ENCODE assay signal across 10 cellular contexts in the genomic region with DNA sequence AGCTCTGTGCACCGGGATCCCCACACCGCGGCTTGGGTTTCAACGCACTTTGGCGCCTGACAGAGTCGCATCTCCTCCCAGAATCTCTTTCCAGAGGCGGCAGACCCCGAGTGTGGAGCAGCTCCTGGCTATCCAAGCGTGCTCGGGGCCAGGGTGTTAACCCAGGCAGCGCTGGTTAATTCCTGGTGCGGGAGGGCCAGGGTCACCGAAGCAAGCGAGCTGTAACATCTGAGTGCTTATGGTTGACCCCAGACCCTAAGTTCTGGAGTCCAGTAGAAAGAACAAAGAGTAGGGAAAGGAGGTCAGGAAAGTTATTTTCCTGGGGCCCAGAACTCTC. TPM values are rescaled to one million over a fixed set of nuclear protein-coding genes. Genes with fewer than 3 reads are reported as not detected.
A peak's percentile ranks its signal among the peaks of the same experiment; 100 is the strongest.
DNase-seq lines count a peak whose midpoint lies in the region; ATAC-seq and TF ChIP-seq lines count a peak whose summit lies in the region.
"Had no signal": no experiment of that assay in that cellular context is flagged by ENCODE, and none has a peak within 500 bp of the region (broad histone marks: within the 10 kb centered on the region; RNA-seq: fewer than 3 reads in every experiment).

No MANE protein-coding gene starts in this region.

- H3K36me3 Mint-ChIP-seq in WTC11: no peaks in the 10 kb centered on the region
- H3K36me3 Mint-ChIP-seq: activated naive CD8-positive, alpha-beta T cell treated with anti-CD3 and anti-CD28 coated beads, Interleukin-2, amount 10 ng/mL, durations not matched to agents 7 days and 5 days had no signal

- ATAC-seq in WTC11: no peak
- no peak for ATAC-seq in HG03439 (IDR thresholded peaks at IDR 0.05; ENCODE audit: unreplicated experiment)
- ATAC-seq in HG03520 (IDR thresholded peaks at IDR 0.05; ENCODE audit: unreplicated experiment): no peak
- no peak for ATAC-seq in HG03025 (IDR thresholded peaks at IDR 0.05; ENCODE audit: low FRiP score, unreplicated experiment)

- CTCF ChIA-PET in WTC11 (lab: Charles Lee): interaction anchor here (0.9 to 5.5 kb wide), 11 partner anchors 10 to 839 kb away, joined by 3 to 73 read pairs (median 5); a partner anchor contains a TSS

- no peak for TF ChIP-seq CTCF in GM13977 (IDR thresholded peaks at IDR 0.05; ENCODE audit: extremely low read depth, insufficient read depth, missing control alignments)
- no peak for TF ChIP-seq CTCF in WTC11 (IDR thresholded peaks at IDR 0.05)

- H3K9me3 Mint-ChIP-seq in WTC11: no peaks in the 10 kb centered on the region
- H3K9me3 Mint-ChIP-seq: activated naive CD8-positive, alpha-beta T cell treated with anti-CD3 and anti-CD28 coated beads, Interleukin-2, amount 10 ng/mL, durations not matched to agents 7 days and 5 days had no signal

- peaks cover 3% of the 10 kb centered on the region for H3K9me3 ChIP-seq in iPS-18c (ENCODE audit: control insufficient read depth, insufficient read depth, low read length)

- DNase-seq in GM13977 (ENCODE audit: low spot score): peak; percentile 18
- DNase-seq in WTC11 (ENCODE audit: low spot score): no peak
- DNase-seq in skeletal muscle cell (ENCODE audit: low read depth): no peak
- DNase-seq in NCI-H510A (lab: John Stamatoyannopoulos, UW): no peak
- DNase-seq: activated naive CD8-positive, alpha-beta T cell treated with anti-CD3 and anti-CD28 coated beads, Interleukin-2, amount 10 ng/mL, durations not matched to agents 7 days and 5 days; NCI-H2171 treated with DMSO at 0.1 percent for 48 hours had no signal

- H3K4me3 ChIP-seq in iPS-18c (ENCODE audit: insufficient read depth, low read depth, low read length) (peak overlapping the region; percentile 60), skeletal muscle cell (ENCODE audit: low read depth, low read length) (peak overlapping the region; percentile 36)

- H3K27ac Mint-ChIP-seq in WTC11: no peak overlapping the region
- H3K27ac Mint-ChIP-seq: activated naive CD8-positive, alpha-beta T cell treated with anti-CD3 and anti-CD28 coated beads, Interleukin-2, amount 10 ng/mL, durations not matched to agents 7 days and 5 days had no signal

- POLR2A ChIA-PET in WTC11 (lab: Charles Lee): interaction anchor here (1.9 kb wide), 1 partner anchor 12 kb away, joined by 5 read pairs; no protein-coding TSS in a partner anchor

- peak overlapping the region; percentile 63 for H3K4me3 Mint-ChIP-seq in WTC11

- peaks cover 99% of the 10 kb centered on the region for H3K27me3 Mint-ChIP-seq in WTC11 (ENCODE audit: low read depth)

- peaks cover 59% of the 10 kb centered on the region for H3K4me1 Mint-ChIP-seq in WTC11

- in situ Hi-C loops in GM13977 (cut with MboI; ENCODE audit: low pct_unique_long_range_greater_than_20kb, low sequenced_read_pairs, unreplicated experiment): loop anchor here (10.0 to 25.0 kb wide), 3 partner anchors 496 to 847 kb away; no protein-coding TSS in a partner anchor

TF ChIP-seq in WTC11, 78 proteins besides CTCF, POLR2A, EP300 and RAD21:
- TF ChIP-seq EMX1 (CRISPR knock-in tag; IDR thresholded peaks at IDR 0.05) (no peak), ESRRA (CRISPR knock-in tag; IDR thresholded peaks at IDR 0.05; ENCODE audit: borderline replicate concordance) (no peak), ZNF219 (CRISPR knock-in tag; IDR thresholded peaks at IDR 0.05; ENCODE audit: borderline replicate concordance) (no peak)
- TF ChIP-seq, protein P1, sequence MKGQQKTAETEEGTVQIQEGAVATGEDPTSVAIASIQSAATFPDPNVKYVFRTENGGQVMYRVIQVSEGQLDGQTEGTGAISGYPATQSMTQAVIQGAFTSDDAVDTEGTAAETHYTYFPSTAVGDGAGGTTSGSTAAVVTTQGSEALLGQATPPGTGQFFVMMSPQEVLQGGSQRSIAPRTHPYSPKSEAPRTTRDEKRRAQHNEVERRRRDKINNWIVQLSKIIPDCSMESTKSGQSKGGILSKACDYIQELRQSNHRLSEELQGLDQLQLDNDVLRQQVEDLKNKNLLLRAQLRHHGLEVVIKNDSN (CRISPR knock-in tag; IDR thresholded peaks at IDR 0.05): no peak

RNA-seq across cellular contexts. Expression of a gene that starts 0.6 kb away (rescaled TPM):
- 0.22 to 0.55 TPM (median 0.27 TPM) in 3 replicates for total RNA-seq in WTC11 (2021)
- total RNA-seq: activated naive CD8-positive, alpha-beta T cell treated with anti-CD3 and anti-CD28 coated beads, Interleukin-2, amount 10 ng/mL, durations not matched to agents 7 days and 5 days had no signal
